In the genomic region with DNA sequence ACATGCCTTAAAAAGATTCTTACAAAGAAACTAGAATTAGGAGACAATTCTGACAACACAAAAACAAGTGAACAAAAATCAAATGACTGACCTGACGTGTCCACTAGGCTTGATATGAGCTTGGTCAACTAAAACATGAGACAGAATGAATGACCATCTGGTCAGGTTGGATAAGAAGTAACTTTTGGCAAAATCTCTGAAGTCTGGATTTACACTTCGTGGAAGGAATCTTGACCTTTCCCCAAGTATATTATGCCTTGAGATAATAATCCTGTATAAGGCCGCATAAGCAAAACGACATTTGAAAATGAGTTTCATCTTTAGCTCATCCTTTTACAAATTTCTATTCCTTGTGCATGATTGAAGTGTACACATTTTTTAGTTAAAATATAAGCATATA, we compare ENCODE assay signal across 1 cellular context.
TF ChIP-seq lines count a peak whose summit lies in the region.

No MANE protein-coding gene starts in this region.

TF ChIP-seq in K562, 482 proteins besides CTCF, POLR2A, EP300 and RAD21 (continues in another document):
- TF ChIP-seq, protein P1, sequence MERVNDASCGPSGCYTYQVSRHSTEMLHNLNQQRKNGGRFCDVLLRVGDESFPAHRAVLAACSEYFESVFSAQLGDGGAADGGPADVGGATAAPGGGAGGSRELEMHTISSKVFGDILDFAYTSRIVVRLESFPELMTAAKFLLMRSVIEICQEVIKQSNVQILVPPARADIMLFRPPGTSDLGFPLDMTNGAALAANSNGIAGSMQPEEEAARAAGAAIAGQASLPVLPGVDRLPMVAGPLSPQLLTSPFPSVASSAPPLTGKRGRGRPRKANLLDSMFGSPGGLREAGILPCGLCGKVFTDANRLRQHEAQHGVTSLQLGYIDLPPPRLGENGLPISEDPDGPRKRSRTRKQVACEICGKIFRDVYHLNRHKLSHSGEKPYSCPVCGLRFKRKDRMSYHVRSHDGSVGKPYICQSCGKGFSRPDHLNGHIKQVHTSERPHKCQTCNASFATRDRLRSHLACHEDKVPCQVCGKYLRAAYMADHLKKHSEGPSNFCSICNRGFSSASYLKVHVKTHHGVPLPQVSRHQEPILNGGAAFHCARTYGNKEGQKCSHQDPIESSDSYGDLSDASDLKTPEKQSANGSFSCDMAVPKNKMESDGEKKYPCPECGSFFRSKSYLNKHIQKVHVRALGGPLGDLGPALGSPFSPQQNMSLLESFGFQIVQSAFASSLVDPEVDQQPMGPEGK (CRISPR knock-in tag; IDR thresholded peaks at IDR 0.05; ENCODE audit: borderline replicate concordance) = no peak
- no peak for TF ChIP-seq BCL6 (CRISPR knock-in tag; IDR thresholded peaks at IDR 0.05)
- TF ChIP-seq MYBL2 (IDR thresholded peaks at IDR 0.05; ENCODE audit: low read depth) = no peak
- TF ChIP-seq MYBL2 (CRISPR knock-in tag; IDR thresholded peaks at IDR 0.05; ENCODE audit: borderline replicate concordance) = no peak
- TF ChIP-seq, protein P2, sequence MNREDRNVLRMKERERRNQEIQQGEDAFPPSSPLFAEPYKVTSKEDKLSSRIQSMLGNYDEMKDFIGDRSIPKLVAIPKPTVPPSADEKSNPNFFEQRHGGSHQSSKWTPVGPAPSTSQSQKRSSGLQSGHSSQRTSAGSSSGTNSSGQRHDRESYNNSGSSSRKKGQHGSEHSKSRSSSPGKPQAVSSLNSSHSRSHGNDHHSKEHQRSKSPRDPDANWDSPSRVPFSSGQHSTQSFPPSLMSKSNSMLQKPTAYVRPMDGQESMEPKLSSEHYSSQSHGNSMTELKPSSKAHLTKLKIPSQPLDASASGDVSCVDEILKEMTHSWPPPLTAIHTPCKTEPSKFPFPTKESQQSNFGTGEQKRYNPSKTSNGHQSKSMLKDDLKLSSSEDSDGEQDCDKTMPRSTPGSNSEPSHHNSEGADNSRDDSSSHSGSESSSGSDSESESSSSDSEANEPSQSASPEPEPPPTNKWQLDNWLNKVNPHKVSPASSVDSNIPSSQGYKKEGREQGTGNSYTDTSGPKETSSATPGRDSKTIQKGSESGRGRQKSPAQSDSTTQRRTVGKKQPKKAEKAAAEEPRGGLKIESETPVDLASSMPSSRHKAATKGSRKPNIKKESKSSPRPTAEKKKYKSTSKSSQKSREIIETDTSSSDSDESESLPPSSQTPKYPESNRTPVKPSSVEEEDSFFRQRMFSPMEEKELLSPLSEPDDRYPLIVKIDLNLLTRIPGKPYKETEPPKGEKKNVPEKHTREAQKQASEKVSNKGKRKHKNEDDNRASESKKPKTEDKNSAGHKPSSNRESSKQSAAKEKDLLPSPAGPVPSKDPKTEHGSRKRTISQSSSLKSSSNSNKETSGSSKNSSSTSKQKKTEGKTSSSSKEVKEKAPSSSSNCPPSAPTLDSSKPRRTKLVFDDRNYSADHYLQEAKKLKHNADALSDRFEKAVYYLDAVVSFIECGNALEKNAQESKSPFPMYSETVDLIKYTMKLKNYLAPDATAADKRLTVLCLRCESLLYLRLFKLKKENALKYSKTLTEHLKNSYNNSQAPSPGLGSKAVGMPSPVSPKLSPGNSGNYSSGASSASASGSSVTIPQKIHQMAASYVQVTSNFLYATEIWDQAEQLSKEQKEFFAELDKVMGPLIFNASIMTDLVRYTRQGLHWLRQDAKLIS (CRISPR knock-in tag; IDR thresholded peaks at IDR 0.05) = no peak
- no peak for TF ChIP-seq BRD9 (IDR thresholded peaks at IDR 0.05; ENCODE audit: low read depth, partially characterized antibody)
- TF ChIP-seq THRB (CRISPR knock-in tag; conservative IDR thresholded peaks at IDR 0.05) = no peak
- TF ChIP-seq, protein P3, sequence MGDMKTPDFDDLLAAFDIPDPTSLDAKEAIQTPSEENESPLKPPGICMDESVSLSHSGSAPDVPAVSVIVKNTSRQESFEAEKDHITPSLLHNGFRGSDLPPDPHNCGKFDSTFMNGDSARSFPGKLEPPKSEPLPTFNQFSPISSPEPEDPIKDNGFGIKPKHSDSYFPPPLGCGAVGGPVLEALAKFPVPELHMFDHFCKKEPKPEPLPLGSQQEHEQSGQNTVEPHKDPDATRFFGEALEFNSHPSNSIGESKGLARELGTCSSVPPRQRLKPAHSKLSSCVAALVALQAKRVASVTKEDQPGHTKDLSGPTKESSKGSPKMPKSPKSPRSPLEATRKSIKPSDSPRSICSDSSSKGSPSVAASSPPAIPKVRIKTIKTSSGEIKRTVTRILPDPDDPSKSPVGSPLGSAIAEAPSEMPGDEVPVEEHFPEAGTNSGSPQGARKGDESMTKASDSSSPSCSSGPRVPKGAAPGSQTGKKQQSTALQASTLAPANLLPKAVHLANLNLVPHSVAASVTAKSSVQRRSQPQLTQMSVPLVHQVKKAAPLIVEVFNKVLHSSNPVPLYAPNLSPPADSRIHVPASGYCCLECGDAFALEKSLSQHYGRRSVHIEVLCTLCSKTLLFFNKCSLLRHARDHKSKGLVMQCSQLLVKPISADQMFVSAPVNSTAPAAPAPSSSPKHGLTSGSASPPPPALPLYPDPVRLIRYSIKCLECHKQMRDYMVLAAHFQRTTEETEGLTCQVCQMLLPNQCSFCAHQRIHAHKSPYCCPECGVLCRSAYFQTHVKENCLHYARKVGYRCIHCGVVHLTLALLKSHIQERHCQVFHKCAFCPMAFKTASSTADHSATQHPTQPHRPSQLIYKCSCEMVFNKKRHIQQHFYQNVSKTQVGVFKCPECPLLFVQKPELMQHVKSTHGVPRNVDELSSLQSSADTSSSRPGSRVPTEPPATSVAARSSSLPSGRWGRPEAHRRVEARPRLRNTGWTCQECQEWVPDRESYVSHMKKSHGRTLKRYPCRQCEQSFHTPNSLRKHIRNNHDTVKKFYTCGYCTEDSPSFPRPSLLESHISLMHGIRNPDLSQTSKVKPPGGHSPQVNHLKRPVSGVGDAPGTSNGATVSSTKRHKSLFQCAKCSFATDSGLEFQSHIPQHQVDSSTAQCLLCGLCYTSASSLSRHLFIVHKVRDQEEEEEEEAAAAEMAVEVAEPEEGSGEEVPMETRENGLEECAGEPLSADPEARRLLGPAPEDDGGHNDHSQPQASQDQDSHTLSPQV (IDR thresholded peaks at IDR 0.05) = no peak
- TF ChIP-seq SAFB2 (IDR thresholded peaks at IDR 0.05; ENCODE audit: borderline replicate concordance, low read depth, low read length, severe bottlenecking) = no peak
- no peak for TF ChIP-seq MCM7 (IDR thresholded peaks at IDR 0.05)
- TF ChIP-seq ARNT (IDR thresholded peaks at IDR 0.05) = no peak
- no peak for TF ChIP-seq ZNF263 (CRISPR knock-in tag; IDR thresholded peaks at IDR 0.05; ENCODE audit: borderline replicate concordance)
- TF ChIP-seq ARID2 (IDR thresholded peaks at IDR 0.05) = no peak
- TF ChIP-seq, protein P4, sequence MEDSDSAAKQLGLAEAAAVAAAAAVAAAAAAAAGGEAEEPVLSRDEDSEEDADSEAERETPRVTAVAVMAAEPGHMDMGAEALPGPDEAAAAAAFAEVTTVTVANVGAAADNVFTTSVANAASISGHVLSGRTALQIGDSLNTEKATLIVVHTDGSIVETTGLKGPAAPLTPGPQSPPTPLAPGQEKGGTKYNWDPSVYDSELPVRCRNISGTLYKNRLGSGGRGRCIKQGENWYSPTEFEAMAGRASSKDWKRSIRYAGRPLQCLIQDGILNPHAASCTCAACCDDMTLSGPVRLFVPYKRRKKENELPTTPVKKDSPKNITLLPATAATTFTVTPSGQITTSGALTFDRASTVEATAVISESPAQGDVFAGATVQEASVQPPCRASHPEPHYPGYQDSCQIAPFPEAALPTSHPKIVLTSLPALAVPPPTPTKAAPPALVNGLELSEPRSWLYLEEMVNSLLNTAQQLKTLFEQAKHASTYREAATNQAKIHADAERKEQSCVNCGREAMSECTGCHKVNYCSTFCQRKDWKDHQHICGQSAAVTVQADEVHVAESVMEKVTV (CRISPR knock-in tag; IDR thresholded peaks at IDR 0.05) = no peak
- no peak for TF ChIP-seq EWSR1 (IDR thresholded peaks at IDR 0.05; ENCODE audit: borderline replicate concordance, low read depth, partially characterized antibody)
- TF ChIP-seq ZC3H8 (IDR thresholded peaks at IDR 0.05) = no peak
- TF ChIP-seq ZNF512 (tag; IDR thresholded peaks at IDR 0.05) = no peak
- TF ChIP-seq ATF3 (IDR thresholded peaks at IDR 0.05) = no peak
- no peak for TF ChIP-seq ATF3 (CRISPR knock-in tag; conservative IDR thresholded peaks at IDR 0.05)
- TF ChIP-seq TCF7 (IDR thresholded peaks at IDR 0.05; ENCODE audit: borderline replicate concordance) = no peak
- no peak for TF ChIP-seq ZNF224 (CRISPR knock-in tag; IDR thresholded peaks at IDR 0.05)
- TF ChIP-seq ZNF316 (IDR thresholded peaks at IDR 0.05) = no peak
- TF ChIP-seq CREB1 (IDR thresholded peaks at IDR 0.05) = no peak
- TF ChIP-seq CREB1 (CRISPR knock-in tag; IDR thresholded peaks at IDR 0.05) = no peak
- no peak for TF ChIP-seq PHF21A (IDR thresholded peaks at IDR 0.05; ENCODE audit: borderline replicate concordance, low read depth)
- TF ChIP-seq ZNF347 (CRISPR knock-in tag; IDR thresholded peaks at IDR 0.05; ENCODE audit: low read depth) = no peak
- no peak for TF ChIP-seq MLLT1 (IDR thresholded peaks at IDR 0.05)
- no peak for TF ChIP-seq SMARCA5 (IDR thresholded peaks at IDR 0.05)
- no peak for TF ChIP-seq SMC3 (conservative IDR thresholded peaks at IDR 0.05; ENCODE audit: insufficient read depth, low read depth, low read length)
- TF ChIP-seq BHLHE40 (IDR thresholded peaks at IDR 0.05; ENCODE audit: low read length) = no peak
- TF ChIP-seq POLR2G (IDR thresholded peaks at IDR 0.05; ENCODE audit: low read depth, low read length) = no peak
- TF ChIP-seq HDAC2 (IDR thresholded peaks at IDR 0.05) = peak; percentile 92
- no peak for TF ChIP-seq FOS (IDR thresholded peaks at IDR 0.05; ENCODE audit: extremely low read depth, insufficient read length)
- no peak for TF ChIP-seq RBM34 (IDR thresholded peaks at IDR 0.05; ENCODE audit: borderline replicate concordance, insufficient read depth, low read length)
- no peak for TF ChIP-seq ZFP1 (CRISPR knock-in tag; IDR thresholded peaks at IDR 0.05)
- peak; percentile 61; the same call in 1 of the 2 replicates for TF ChIP-seq NCOR1 (IDR thresholded peaks at IDR 0.05)
- TF ChIP-seq NCOA1 (IDR thresholded peaks at IDR 0.05; ENCODE audit: low read depth) = no peak
- TF ChIP-seq, protein P5, sequence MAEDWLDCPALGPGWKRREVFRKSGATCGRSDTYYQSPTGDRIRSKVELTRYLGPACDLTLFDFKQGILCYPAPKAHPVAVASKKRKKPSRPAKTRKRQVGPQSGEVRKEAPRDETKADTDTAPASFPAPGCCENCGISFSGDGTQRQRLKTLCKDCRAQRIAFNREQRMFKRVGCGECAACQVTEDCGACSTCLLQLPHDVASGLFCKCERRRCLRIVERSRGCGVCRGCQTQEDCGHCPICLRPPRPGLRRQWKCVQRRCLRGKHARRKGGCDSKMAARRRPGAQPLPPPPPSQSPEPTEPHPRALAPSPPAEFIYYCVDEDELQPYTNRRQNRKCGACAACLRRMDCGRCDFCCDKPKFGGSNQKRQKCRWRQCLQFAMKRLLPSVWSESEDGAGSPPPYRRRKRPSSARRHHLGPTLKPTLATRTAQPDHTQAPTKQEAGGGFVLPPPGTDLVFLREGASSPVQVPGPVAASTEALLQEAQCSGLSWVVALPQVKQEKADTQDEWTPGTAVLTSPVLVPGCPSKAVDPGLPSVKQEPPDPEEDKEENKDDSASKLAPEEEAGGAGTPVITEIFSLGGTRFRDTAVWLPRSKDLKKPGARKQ (CRISPR knock-in tag; IDR thresholded peaks at IDR 0.05) = no peak
- no peak for TF ChIP-seq MCM2 (IDR thresholded peaks at IDR 0.05; ENCODE audit: low read depth)
